29 cellular contexts compared by ENCODE assay signal in the genomic region with DNA sequence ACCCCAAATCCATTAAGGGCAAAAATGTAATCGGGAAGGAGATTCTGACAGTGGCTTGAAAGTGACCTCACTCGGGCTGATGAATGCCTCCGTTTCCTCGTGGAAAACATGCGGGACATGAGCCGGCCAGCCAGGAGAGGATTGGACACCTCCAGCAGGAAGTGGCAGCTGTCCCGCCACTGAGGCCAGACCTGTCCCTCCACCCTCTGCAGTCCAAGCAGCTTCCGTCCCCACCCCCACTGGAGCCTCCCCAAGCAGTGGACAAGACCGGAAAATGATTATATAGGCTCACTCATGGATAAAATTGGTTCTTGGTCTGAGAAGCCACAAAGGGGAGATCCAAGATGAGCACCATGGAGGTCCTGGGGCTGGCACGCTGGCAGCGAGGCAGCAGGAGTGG.
"Had no signal": no experiment of that assay in that cellular context is flagged by ENCODE, and none has a peak within 500 bp of the region (broad histone marks: within the 10 kb centered on the region; RNA-seq: fewer than 3 reads in every experiment).

No MANE protein-coding gene starts in this region.

- H3K4me1 Mint-ChIP-seq: memory B cell; naive thymus-derived CD4-positive, alpha-beta T cell had no signal

- DNase-seq: colonic mucosa; cortex of kidney; effector CD8-positive, alpha-beta T cell; effector memory CD8-positive, alpha-beta T cell; endodermal cell; erythroblast; esophagus squamous epithelium; foreskin fibroblast; foreskin melanocyte; gastrocnemius medialis; glutamatergic neuron; head of caudate nucleus; heart right ventricle; hippocampal formation; left cardiac atrium; left lung; left ventricle myocardium superior; mammary epithelial cell; mesendoderm; midbrain; naive thymus-derived CD4-positive, alpha-beta T cell had no signal

- H3K9me3 Mint-ChIP-seq: dendritic cell treated with granulocyte-macrophage colony-stimulating factor and Interleukin-4, amounts not matched to agents 40 ng/mL and 50 ng/mL, for 4 days; effector memory CD8-positive, alpha-beta T cell; endodermal cell; memory B cell; naive thymus-derived CD4-positive, alpha-beta T cell had no signal

- H3K27me3 ChIP-seq: colonic mucosa, gastrocnemius medialis had no signal

- H3K36me3 Mint-ChIP-seq: memory B cell; naive thymus-derived CD4-positive, alpha-beta T cell had no signal

- H3K4me3 Mint-ChIP-seq: dendritic cell treated with granulocyte-macrophage colony-stimulating factor and Interleukin-4, amounts not matched to agents 40 ng/mL and 50 ng/mL, for 4 days; effector memory CD8-positive, alpha-beta T cell; endodermal cell; memory B cell; naive thymus-derived CD4-positive, alpha-beta T cell had no signal

- H3K27ac ChIP-seq: colonic mucosa, epithelial cell of prostate, esophagus squamous epithelium, gastrocnemius medialis, heart right ventricle, left lung had no signal

- H3K27ac Mint-ChIP-seq: dendritic cell treated with granulocyte-macrophage colony-stimulating factor and Interleukin-4, amounts not matched to agents 40 ng/mL and 50 ng/mL, for 4 days; effector memory CD8-positive, alpha-beta T cell; endodermal cell; memory B cell; naive thymus-derived CD4-positive, alpha-beta T cell had no signal

- H3K4me1 ChIP-seq: colonic mucosa, esophagus squamous epithelium, left lung had no signal

- H3K9me3 ChIP-seq: colonic mucosa, esophagus squamous epithelium, gastrocnemius medialis, heart right ventricle, left lung had no signal

- H3K4me3 ChIP-seq: colonic mucosa, esophagus squamous epithelium, gastrocnemius medialis, heart right ventricle, left lung, lung had no signal

- H3K36me3 ChIP-seq: colonic mucosa, esophagus squamous epithelium, gastrocnemius medialis, heart right ventricle, left lung had no signal

- FAIRE-seq: endometrium, islet of Langerhans, keratinocyte had no signal

- ATAC-seq: effector memory CD8-positive, alpha-beta T cell; esophagus mucosa; gastrocnemius medialis; heart right ventricle; left cardiac atrium; left lung; left ventricle myocardium superior; naive thymus-derived CD4-positive, alpha-beta T cell had no signal
